26 cellular contexts compared by ENCODE assay signal in genomic region chr4:43369036-43369594, GRCh38.
"Had no signal": no experiment of that assay in that cellular context is flagged by ENCODE, and none has a peak within 500 bp of the region (broad histone marks: within the 10 kb centered on the region; RNA-seq: fewer than 3 reads in every experiment).

No MANE protein-coding gene starts in this region.

- H3K4me1 Mint-ChIP-seq: activated CD4-positive, alpha-beta memory T cell treated with anti-CD3 and anti-CD28 coated beads, Interleukin-2, amount 10 ng/mL, durations not matched to agents 7 days and 5 days; activated CD4-positive, alpha-beta T cell treated with anti-CD3 and anti-CD28 coated beads for 36 hours; activated naive CD4-positive, alpha-beta T cell treated with anti-CD3 and anti-CD28 coated beads, Interleukin-2, amount 10 ng/mL, durations not matched to agents 7 days and 5 days; activated naive CD8-positive, alpha-beta T cell treated with anti-CD3 and anti-CD28 coated beads for 36 hours; central memory CD8-positive, alpha-beta T cell; T-cell had no signal

- H3K27ac ChIP-seq: SJSA1 had no signal

- H3K4me3 ChIP-seq: MG63, SJSA1 had no signal

- H3K9me3 Mint-ChIP-seq: activated naive CD4-positive, alpha-beta T cell treated with anti-CD3 and anti-CD28 coated beads, Interleukin-2, amount 10 ng/mL, durations not matched to agents 7 days and 5 days; activated naive CD8-positive, alpha-beta T cell treated with anti-CD3 and anti-CD28 coated beads for 36 hours had no signal

- H3K4me3 Mint-ChIP-seq: activated CD4-positive, alpha-beta memory T cell treated with anti-CD3 and anti-CD28 coated beads, Interleukin-2, amount 10 ng/mL, durations not matched to agents 7 days and 5 days; activated CD4-positive, alpha-beta T cell treated with anti-CD3 and anti-CD28 coated beads for 36 hours; activated naive CD4-positive, alpha-beta T cell treated with anti-CD3 and anti-CD28 coated beads, Interleukin-2, amount 10 ng/mL, durations not matched to agents 7 days and 5 days; activated naive CD8-positive, alpha-beta T cell treated with anti-CD3 and anti-CD28 coated beads for 36 hours; activated T-cell treated with anti-CD3 and anti-CD28 coated beads, Interleukin-2, amount 50 U/mL, for 72 hours; central memory CD8-positive, alpha-beta T cell; T-cell had no signal

- H3K4me1 ChIP-seq: SJSA1 had no signal

- H3K27me3 Mint-ChIP-seq: activated CD4-positive, alpha-beta memory T cell treated with anti-CD3 and anti-CD28 coated beads, Interleukin-2, amount 10 ng/mL, durations not matched to agents 7 days and 5 days; activated CD4-positive, alpha-beta T cell treated with anti-CD3 and anti-CD28 coated beads for 36 hours; activated naive CD4-positive, alpha-beta T cell treated with anti-CD3 and anti-CD28 coated beads, Interleukin-2, amount 10 ng/mL, durations not matched to agents 7 days and 5 days; activated naive CD8-positive, alpha-beta T cell treated with anti-CD3 and anti-CD28 coated beads for 36 hours; central memory CD8-positive, alpha-beta T cell; T-cell had no signal

- H3K27me3 ChIP-seq: MG63, SJSA1 had no signal

- H3K27ac Mint-ChIP-seq: activated CD4-positive, alpha-beta memory T cell treated with anti-CD3 and anti-CD28 coated beads, Interleukin-2, amount 10 ng/mL, durations not matched to agents 7 days and 5 days; activated CD4-positive, alpha-beta T cell treated with anti-CD3 and anti-CD28 coated beads for 36 hours; activated naive CD4-positive, alpha-beta T cell treated with anti-CD3 and anti-CD28 coated beads, Interleukin-2, amount 10 ng/mL, durations not matched to agents 7 days and 5 days; activated naive CD8-positive, alpha-beta T cell treated with anti-CD3 and anti-CD28 coated beads for 36 hours; activated T-cell treated with anti-CD3 and anti-CD28 coated beads, Interleukin-2, amount 50 U/mL, for 72 hours; activated T-helper 2 cell treated with anti-CD3 and anti-CD28 coated beads, Interferon-gamma antibody, Interleukin-2, Interleukin-4, amounts not matched to agents 10 μg/mL and 5 μg/mL and 100 μg/mL, durations not matched to agents 14 hours and 24 hours and 36 hours; T-cell had no signal

- H3K36me3 ChIP-seq: MG63, SJSA1 had no signal

- H3K36me3 Mint-ChIP-seq: activated naive CD4-positive, alpha-beta T cell treated with anti-CD3 and anti-CD28 coated beads, Interleukin-2, amount 10 ng/mL, durations not matched to agents 7 days and 5 days; activated naive CD8-positive, alpha-beta T cell treated with anti-CD3 and anti-CD28 coated beads for 36 hours; T-cell had no signal

- DNase-seq: activated CD4-positive, alpha-beta memory T cell treated with anti-CD3 and anti-CD28 coated beads, Interleukin-2, amount 10 ng/mL, durations not matched to agents 7 days and 5 days; activated CD4-positive, alpha-beta T cell treated with anti-CD3 and anti-CD28 coated beads for 36 hours; activated CD4-positive, alpha-beta T cell treated with anti-CD3 and anti-CD28 coated beads, Interleukin-2, amount 50 U/mL, for 1 hour; activated gamma-delta T cell treated with Interleukin-2 at 50 U/mL for 16 hours; activated naive CD4-positive, alpha-beta T cell treated with anti-CD3 and anti-CD28 coated beads, Interleukin-2, amount 10 ng/mL, durations not matched to agents 7 days and 5 days; activated naive CD8-positive, alpha-beta T cell treated with anti-CD3 and anti-CD28 coated beads for 36 hours; activated T-cell treated with anti-CD3 and anti-CD28 coated beads for 4 hours; activated T-cell treated with anti-CD3 and anti-CD28 coated beads, Interleukin-2, amount 50 U/mL, for 72 hours; anterior cingulate cortex; MG63; MV-4-11; NCI-H1092 treated with DMSO at 0.1 percent for 48 hours; NCI-H1417 treated with DMSO at 0.1 percent for 48 hours; NCI-H1694; NCI-H2029; NCI-H2107; NCI-H510A treated with DMSO at 0.1 percent for 48 hours; NCI-H69; NK-92 treated with Interleukin-12 subunit alpha and Interleukin-12 subunit beta, amount 100 ng/mL, for 24 hours; SHP77; T-cell; T-helper 2 cell; T1000 had no signal

- ATAC-seq: activated CD4-positive, alpha-beta T cell treated with anti-CD3 and anti-CD28 coated beads for 36 hours; activated T-cell treated with anti-CD3 and anti-CD28 coated beads, Interleukin-2, amount 50 U/mL, for 72 hours; T-cell had no signal
